Comparison of ENCODE assay signal across 8 cellular contexts in genomic region chr22:36334081-36334831, GRCh38. TPM values are rescaled to one million over a fixed set of nuclear protein-coding genes. Genes with fewer than 3 reads are reported as not detected.
DNase-seq lines count a peak whose midpoint lies in the region; ATAC-seq and TF ChIP-seq lines count a peak whose summit lies in the region.

No MANE protein-coding gene starts in this region.

- POLR2A ChIA-PET in PC-3 (lab: Charles Lee; ENCODE audit: unreplicated experiment): interaction anchor here (0.6 to 0.7 kb wide), 2 partner anchors 23 to 208 kb away, joined by 3 read pairs; no protein-coding TSS in a partner anchor

- DNase-seq in GDM1 (lab: John Stamatoyannopoulos, UW): peak; percentile 53
- DNase-seq in PC-3: no peak
- no peak for DNase-seq in choroid plexus epithelial cell (ENCODE audit: low read depth)
- DNase-seq in natural killer cell: no peak
- no peak for DNase-seq in GM03348 (ENCODE audit: low spot score)

- peak overlapping the region; percentile 83 for H3K4me2 ChIP-seq in PC-3 (ENCODE audit: low read length)

- peaks cover 95% of the 10 kb centered on the region for H3K79me2 ChIP-seq in PC-3 (ENCODE audit: low read length)

- no peak overlapping the region for H2AFZ ChIP-seq in PC-3 (ENCODE audit: low read length)

- TF ChIP-seq CTCF in PC-3 (conservative IDR thresholded peaks at IDR 0.05; ENCODE audit: low read depth, low read length): peak; percentile 31; the same call in 1 of the 2 replicates
- peak; percentile 36 for TF ChIP-seq CTCF in choroid plexus epithelial cell (conservative IDR thresholded peaks at IDR 0.05; ENCODE audit: low read depth, low read length)
- no peak for TF ChIP-seq CTCF in natural killer cell (IDR thresholded peaks at IDR 0.05)

- peaks cover 65% of the 10 kb centered on the region for H3K4me1 ChIP-seq in PC-3 (ENCODE audit: insufficient read depth, low read length)

- no peaks in the 10 kb centered on the region for H3K27me3 ChIP-seq in PC-3 (ENCODE audit: low read length)

- no peak overlapping the region for H3K4me3 ChIP-seq in PC-3 (ENCODE audit: low read length)
- no peak overlapping the region for H3K4me3 ChIP-seq in choroid plexus epithelial cell (ENCODE audit: low read depth, low read length)

- no peaks in the 10 kb centered on the region for H3K9me3 ChIP-seq in PC-3 (ENCODE audit: low read length)

- H3K27ac ChIP-seq in PC-3 (ENCODE audit: low read length): peak overlapping the region; percentile 97

- H3K36me3 Mint-ChIP-seq in natural killer cell: peaks cover 4% of the 10 kb centered on the region

- no peaks in the 10 kb centered on the region for H3K27me3 Mint-ChIP-seq in natural killer cell (ENCODE audit: low read depth in 2 of 2)

- H3K4me3 Mint-ChIP-seq in natural killer cell: peak overlapping the region; percentile 78

- no peaks in the 10 kb centered on the region for H3K9me3 Mint-ChIP-seq in natural killer cell

- no peaks in the 10 kb centered on the region for H3K9me2 ChIP-seq in PC-3 (replicated peaks; ENCODE audit: low read length)

- peaks cover 54% of the 10 kb centered on the region for H3K36me3 ChIP-seq in PC-3 (ENCODE audit: low read depth, low read length)

- H3K9ac ChIP-seq in PC-3 (ENCODE audit: low read length): peak overlapping the region; percentile 68; the same call in 1 of the 2 replicates

- CTCF ChIA-PET in PC-3 (lab: Charles Lee): no interaction called here

- ATAC-seq in PC-3 (no peak), natural killer cell (no peak), HG02678 (IDR thresholded peaks at IDR 0.05; ENCODE audit: unreplicated experiment) (no peak), HG03135 (IDR thresholded peaks at IDR 0.05; ENCODE audit: unreplicated experiment) (no peak), GM19452 (IDR thresholded peaks at IDR 0.05; ENCODE audit: unreplicated experiment) (no peak)

- intact Hi-C loops in PC-3 (cut with micrococcal nuclease): no loop called here
- intact Hi-C loops in natural killer cell (cut with micrococcal nuclease): no loop called here

- peaks cover 23% of the 10 kb centered on the region for H3F3A ChIP-seq in PC-3 (ENCODE audit: low read length, unreplicated experiment)

- H3K4me1 Mint-ChIP-seq in natural killer cell: peaks cover 82% of the 10 kb centered on the region in 2 donors

- no TSS peak for BruUV-seq in PC-3 (replicated peaks; lab: Mats Ljungman, UMichigan)

- peaks cover 23% of the 10 kb centered on the region for H4K20me1 ChIP-seq in PC-3 (ENCODE audit: low read length)

- H3K27ac Mint-ChIP-seq in natural killer cell: peak overlapping the region; percentile 98 to 100

RNA-seq across cellular contexts. Expression of gene MYH9, which starts 53.5 kb away (rescaled TPM):
- 357 and 546 TPM in 2 replicates for total RNA-seq in PC-3 (2014; rRNA removed)
- 1,000 to 10,000 TPM in 1 of 3 donors, 100 to 1,000 TPM in 2; 803 to 1,038 (median 808) TPM for total RNA-seq in natural killer cell
